7 cellular contexts compared by ENCODE assay signal in genomic region chr6:107135048-107135680, GRCh38. TPM values are rescaled to one million over a fixed set of nuclear protein-coding genes. Genes with fewer than 3 reads are reported as not detected.
DNase-seq lines count a peak whose midpoint lies in the region; ATAC-seq, FAIRE-seq and TF ChIP-seq lines count a peak whose summit lies in the region.
"Not testable (repeated sequence)": the region's sequence is repeated elsewhere in the genome, so short reads cannot be mapped to it uniquely, and the experiment has no call there.

No MANE protein-coding gene starts in this region.

- not testable (repeated sequence) for H3K79me2 ChIP-seq in H1 (ENCODE audit: control insufficient read depth in 1 of 2, insufficient read depth in 2 of 2, low read length in 2 of 2); HepG2 (ENCODE audit: insufficient read depth, low read length)

- H3K4ac ChIP-seq in H1 (replicated peaks; ENCODE audit: insufficient read length, low read depth, low read length) = not testable (repeated sequence)

- POLR2A ChIA-PET in H1 (lab: Charles Lee; ENCODE audit: partially characterized antibody) = interaction anchor here (1.9 kb wide), 1 partner anchor 19 kb away, joined by 6 read pairs; the partner anchor contains the start of gene BEND3
- POLR2A ChIA-PET in HepG2 (lab: Yijun Ruan, JAX) = not testable (repeated sequence)

- TF ChIP-seq EP300 in H1 (IDR thresholded peaks at IDR 0.05; ENCODE audit: borderline replicate concordance in 1 of 2, low read depth in 2 of 2, low read length in 2 of 2); HepG2 (IDR thresholded peaks at IDR 0.05; ENCODE audit: low read depth in 2 of 2, low read length in 2 of 2); HepG2 (CRISPR knock-in tag; IDR thresholded peaks at IDR 0.05; ENCODE audit: borderline replicate concordance): not testable (repeated sequence)

- not testable (repeated sequence) for H2AFZ ChIP-seq in H1 (ENCODE audit: low read length); HepG2 (ENCODE audit: low read length)

- not testable (repeated sequence) for H2BK15ac ChIP-seq in H1 (ENCODE audit: low read length)

- not testable (repeated sequence) for H3K79me1 ChIP-seq in H1 (ENCODE audit: low read depth, low read length)

- not testable (repeated sequence) for H2BK20ac ChIP-seq in H1 (ENCODE audit: low read length)

- H3K27me3 ChIP-seq in H1 (replicated peaks in 1 of 4; ENCODE audit: control insufficient read depth in 3 of 4, extremely low read depth in 1 of 4, insufficient read depth in 3 of 4, low read length in 3 of 4); heart left ventricle; HepG2 (ENCODE audit: control insufficient read depth in 1 of 2, insufficient read depth in 2 of 2, low read length in 2 of 2): not testable (repeated sequence)

- not testable (repeated sequence) for BruUV-seq in HepG2 (replicated peaks; lab: Mats Ljungman, UMichigan)

- H3K4me3 ChIP-seq in H1 (ENCODE audit: extremely low read depth in 1 of 4, insufficient read depth in 2 of 4, low read depth in 3 of 4, low read length in 4 of 4); heart left ventricle; HepG2 (replicated peaks in 1 of 3; ENCODE audit: insufficient read depth in 1 of 3, low read depth in 2 of 3, low read length in 3 of 3): not testable (repeated sequence)

- not testable (repeated sequence) for H2BK120ac ChIP-seq in H1 (replicated peaks; ENCODE audit: low read depth, low read length)

- not testable (repeated sequence) for H3K9ac ChIP-seq in H1 (replicated peaks in 1 of 4; ENCODE audit: extremely low read depth in 1 of 4, low read depth in 3 of 4, low read length in 3 of 4); HepG2 (ENCODE audit: insufficient read depth, low read depth, low read length)

- H3K18ac ChIP-seq in H1 (ENCODE audit: extremely low read depth, low read length) = not testable (repeated sequence)

- not testable (repeated sequence) for H3K14ac ChIP-seq in H1 (ENCODE audit: insufficient read length)

- not testable (repeated sequence) for H3K23ac ChIP-seq in H1 (ENCODE audit: insufficient read length)

- not testable (repeated sequence) for H3K36me3 ChIP-seq in H1 (ENCODE audit: control insufficient read depth in 2 of 4, insufficient read depth in 4 of 4, low read length in 3 of 4); heart left ventricle; HepG2 (replicated peaks in 1 of 2; ENCODE audit: control insufficient read depth in 1 of 2, insufficient read depth in 2 of 2, low read length in 2 of 2)

- CTCF ChIA-PET in H1 (lab: Charles Lee; ENCODE audit: partially characterized antibody) = interaction anchor here (0.9 kb wide), 1 partner anchor 16 kb away, joined by 3 read pairs; no protein-coding TSS in a partner anchor
- CTCF ChIA-PET in HepG2 (lab: Yijun Ruan, JAX; ENCODE audit: low intra/inter-chr PET ratio, low total read pairs) = not testable (repeated sequence)

- not testable (repeated sequence) for H4K8ac ChIP-seq in H1 (ENCODE audit: extremely low read depth, insufficient read depth, low read length)

- H4K91ac ChIP-seq in H1 (replicated peaks; ENCODE audit: insufficient read length, low read length) = not testable (repeated sequence)

- peak; percentile 28 for ATAC-seq in Right ventricle myocardium inferior
- peak; percentile 77 for ATAC-seq in Right ventricle myocardium superior (ENCODE audit: poor library complexity)
- ATAC-seq in heart left ventricle = peak; percentile 50 to 77 (median 58)
- ATAC-seq in left ventricle myocardium superior = peak; percentile 94
- ATAC-seq in HepG2 = not testable (repeated sequence)

- H4K20me1 ChIP-seq in H1 (replicated peaks in 1 of 2; ENCODE audit: control insufficient read depth in 1 of 2, insufficient read depth in 2 of 2, low read length in 2 of 2); HepG2 (ENCODE audit: insufficient read depth, low read length): not testable (repeated sequence)

- not testable (repeated sequence) for DNase-seq in H1 (ENCODE audit: low read depth in 1 of 2, low spot score in 2 of 2); Right ventricle myocardium inferior (ENCODE audit: missing footprints); Right ventricle myocardium superior; heart left ventricle; left ventricle myocardium superior; HepG2 (ENCODE audit: low spot score)
- DNase-seq in mesenteric fat pad (ENCODE audit: low spot score) = peak; percentile 65

- in situ Hi-C loops in HepG2 (cut with HindIII; ENCODE audit: extremely low pct_ligation_motif_present, low pct_unique_long_range_greater_than_20kb) = not testable (repeated sequence)

- not testable (repeated sequence) for H3K23me2 ChIP-seq in H1 (ENCODE audit: low read depth, low read length)

- not testable (repeated sequence) for TF ChIP-seq POLR2A in H1 (IDR thresholded peaks at IDR 0.05; ENCODE audit: control extremely low read depth in 1 of 2, low read depth in 2 of 2, low read length in 2 of 2); heart left ventricle (IDR thresholded peaks at IDR 0.05); HepG2 (IDR thresholded peaks at IDR 0.05; ENCODE audit: insufficient read depth in 1 of 2, low read depth in 2 of 2, low read length in 2 of 2)

- WGBS in H1 (ENCODE audit: extremely low coverage in 1 of 2, insufficient coverage in 1 of 2, insufficient read length in 1 of 2, insufficient replicate concordance in 2 of 2, low coverage in 1 of 2, low lambda C conversion rate in 2 of 2, missing lambda C conversion rate in 1 of 2), 2 experiments = 95% methylated on average over 14 of the region's 14 CpGs; no CpG with 5 or more reads in 1 of the 2 experiments
- WGBS in heart left ventricle, 4 donors = 76 to 79% (median 78%) methylated on average over 14 of the region's 14 CpGs
- 46% methylated on average over 14 of the region's 14 CpGs for WGBS in HepG2 (ENCODE audit: low lambda C conversion rate)

- H3K56ac ChIP-seq in H1 (replicated peaks; ENCODE audit: insufficient read length, low read depth, low read length) = not testable (repeated sequence)

- H2BK12ac ChIP-seq in H1 (ENCODE audit: low read depth, low read length) = peak overlapping the region; percentile 5; the same call in 1 of the 2 replicates

- not testable (repeated sequence) for H3K4me2 ChIP-seq in H1 (ENCODE audit: insufficient read depth in 1 of 2, low read depth in 2 of 2, low read length in 2 of 2)
- 0 out of 2 replicates have a peak overlapping the region, but pooled peaks have one; percentile 18 for H3K4me2 ChIP-seq in HepG2 (ENCODE audit: low read depth, low read length)

- not testable (repeated sequence) for H3K4me1 ChIP-seq in H1 (replicated peaks in 1 of 4; ENCODE audit: control insufficient read depth in 3 of 4, insufficient read depth in 4 of 4, low read length in 3 of 4); heart left ventricle
- H3K4me1 ChIP-seq in HepG2 (ENCODE audit: insufficient read depth, low read length) = peaks cover 24% of the 10 kb centered on the region

- intact Hi-C loops in Right ventricle myocardium inferior (cut with DNase I); Right ventricle myocardium superior (cut with DNase I); left ventricle myocardium superior (cut with micrococcal nuclease); HepG2 (cut with micrococcal nuclease; ENCODE audit: unreplicated experiment): not testable (repeated sequence)
- intact Hi-C loops in heart left ventricle (cut with DNase I) = loop anchor here in 3 of 10 donors (10.0 kb wide), 3 partner anchors 320 to 710 kb away; partner anchors contain the start of gene PDSS2 (in 1 of the 3)

- TF ChIP-seq RAD21 in H1 (IDR thresholded peaks at IDR 0.05 in 1 of 2, conservative IDR thresholded peaks at IDR 0.05 in 1 of 2; ENCODE audit: low read depth in 2 of 2, low read length in 2 of 2); HepG2 (CRISPR knock-in tag; IDR thresholded peaks at IDR 0.05): not testable (repeated sequence)

- H2BK5ac ChIP-seq in H1 (ENCODE audit: low read depth, low read length) = not testable (repeated sequence)

- not testable (repeated sequence) for H4K5ac ChIP-seq in H1 (ENCODE audit: insufficient read length, low read depth, low read length)

- H3K9me3 ChIP-seq in H1 (ENCODE audit: insufficient read depth in 2 of 2, low read depth in 1 of 2, low read length in 1 of 2); heart left ventricle; HepG2 (ENCODE audit: low read length): not testable (repeated sequence)

- FAIRE-seq in H1 (lab: Jason Lieb, UNC); HepG2 (lab: Jason Lieb, UNC): not testable (repeated sequence)

- not testable (repeated sequence) for H3K27ac ChIP-seq in H1 (ENCODE audit: low read depth, low read length); heart left ventricle; HepG2 (ENCODE audit: extremely low read length, insufficient read depth, low read length)

- not testable (repeated sequence) for TF ChIP-seq CTCF in H1 (IDR thresholded peaks at IDR 0.05; ENCODE audit: control extremely low read depth in 1 of 3, insufficient read depth in 1 of 3, low read depth in 1 of 3, low read length in 3 of 3); heart left ventricle (IDR thresholded peaks at IDR 0.05); HepG2 (CRISPR knock-in tag; IDR thresholded peaks at IDR 0.05)

- not testable (repeated sequence) for H2AK5ac ChIP-seq in H1 (ENCODE audit: low read depth, low read length)

RNA-seq across cellular contexts. Expression of gene BEND3, which starts 19.8 kb away (rescaled TPM):
- 38.8 and 40.8 TPM in 2 replicates for total RNA-seq in H1 (2021; fragmentation: NEBNext Ultra II Directional; extraction: Animal tissue kit (Norgen Biotek cat#: 25700))
- 25.2 and 26.2 TPM in 2 replicates for polyA plus RNA-seq in H1 (2011; rRNA removed)
- 21.1 TPM for polyA plus RNA-seq in H1 (2011; cell fraction: cytosol; rRNA removed)
- polyA plus RNA-seq in H1 (2011; cell fraction: nucleus; rRNA removed) = 48.4 TPM
- 22.5 to 25.1 TPM (median 23.6 TPM) in 4 replicates for polyA plus RNA-seq in H1 (2012, experiment 1 of 2)
- polyA plus RNA-seq in H1 (2012, experiment 2 of 2) = 15.4 TPM
- 17.8 TPM for polyA plus RNA-seq in H1 (2013, experiment 1 of 2)
- polyA plus RNA-seq in H1 (2013, experiment 2 of 2) = 16.3 TPM
- polyA minus RNA-seq in H1 (2011; rRNA and poly(A)+ RNA removed) = 42.9 and 43.2 TPM in 2 replicates
- 38.0 TPM for polyA minus RNA-seq in H1 (2011; cell fraction: cytosol; rRNA and poly(A)+ RNA removed)
- 31.0 TPM for polyA minus RNA-seq in H1 (2011; cell fraction: nucleus; rRNA and poly(A)+ RNA removed)
- 1.6 TPM for total RNA-seq in Right ventricle myocardium inferior
- total RNA-seq in Right ventricle myocardium superior = 1.5 TPM
- total RNA-seq in heart left ventricle = 1 to 10 TPM in 8 of 9 donors, under 1 TPM in 1; 0.75 to 2.0 (median 1.5) TPM
- polyA plus RNA-seq in heart left ventricle = 1 to 10 TPM in 1 of 2 donors, under 1 TPM in 1; 0.30 to 1.1 TPM
- total RNA-seq in left ventricle myocardium superior = 1.2 TPM
- 5.8 and 7.6 TPM in 2 replicates for total RNA-seq in HepG2 (2016; rRNA removed; fragmentation: Illumina TruSeq; extraction: Trizol)
- 0.81 and 0.97 TPM in 2 replicates for total RNA-seq in HepG2 (2016; cell fraction: cytosol; rRNA removed; fragmentation: Illumina TruSeq; extraction: Trizol; ENCODE audit: low read depth)
- total RNA-seq in HepG2 (2016; cell fraction: insoluble cytoplasmic fraction; rRNA removed; fragmentation: Illumina TruSeq; extraction: Trizol) = 5.5 and 6.9 TPM in 2 replicates
- 5.0 and 5.4 TPM in 2 replicates for total RNA-seq in HepG2 (2016; cell fraction: membrane; rRNA removed; fragmentation: Illumina TruSeq; extraction: Trizol)
- 5.4 and 7.1 TPM in 2 replicates for total RNA-seq in HepG2 (2016; cell fraction: nucleus; rRNA removed; fragmentation: Illumina TruSeq; extraction: Trizol)
- polyA plus RNA-seq in HepG2 (2011; rRNA removed) = 1.4 and 1.9 TPM in 2 replicates
- 1.3 and 1.7 TPM in 2 replicates for polyA plus RNA-seq in HepG2 (2011; cell fraction: cytosol; rRNA removed)
- 2.7 and 2.8 TPM in 2 replicates for polyA plus RNA-seq in HepG2 (2011; cell fraction: nucleus; rRNA removed)
- 2.0 TPM in 2 replicates for polyA plus RNA-seq in HepG2 (2012)
- polyA plus RNA-seq in HepG2 (2016; cell fraction: cytosol; fragmentation: Illumina TruSeq; extraction: Trizol; ENCODE audit: low read depth) = 0.49 and 0.52 TPM in 2 replicates
- polyA plus RNA-seq in HepG2 (2016; cell fraction: insoluble cytoplasmic fraction; fragmentation: Illumina TruSeq; extraction: Trizol; ENCODE audit: low read depth) = 4.6 and 6.1 TPM in 2 replicates
- polyA plus RNA-seq in HepG2 (2016; cell fraction: membrane; fragmentation: Illumina TruSeq; extraction: Trizol; ENCODE audit: low read depth) = 2.1 and 2.4 TPM in 2 replicates
- polyA plus RNA-seq in HepG2 (2016; cell fraction: nucleus; fragmentation: Illumina TruSeq; extraction: Trizol; ENCODE audit: insufficient read depth, low read depth) = 8.7 and 10.0 TPM in 2 replicates
- polyA minus RNA-seq in HepG2 (2011; rRNA and poly(A)+ RNA removed; ENCODE audit: low replicate concordance) = 7.1 and 10.4 TPM in 2 replicates
- 3.8 and 4.6 TPM in 2 replicates for polyA minus RNA-seq in HepG2 (2011; cell fraction: cytosol; rRNA and poly(A)+ RNA removed)
- 3.6 and 4.0 TPM in 2 replicates for polyA minus RNA-seq in HepG2 (2011; cell fraction: nucleus; rRNA and poly(A)+ RNA removed)
- 3.4 TPM for total RNA-seq in mesenteric fat pad
